Comparison of ENCODE assay signal across 9 cellular contexts in genomic region chr11:6482431-6482830, GRCh38. TPM values are rescaled to one million over a fixed set of nuclear protein-coding genes. Genes with fewer than 3 reads are reported as not detected.
DNase-seq lines count a peak whose midpoint lies in the region; ATAC-seq, FAIRE-seq and TF ChIP-seq lines count a peak whose summit lies in the region.
"Had no signal": no experiment of that assay in that cellular context is flagged by ENCODE, and none has a peak within 500 bp of the region (broad histone marks: within the 10 kb centered on the region; RNA-seq: fewer than 3 reads in every experiment).

No MANE protein-coding gene starts in this region.

- H3K4me3 ChIP-seq in BE2C (ENCODE audit: low read depth, low read length) (peak overlapping the region; percentile 86), LNCaP clone FGC (ENCODE audit: low read depth, low read length) (peak overlapping the region; percentile 94), choroid plexus epithelial cell (ENCODE audit: low read depth, low read length) (peak overlapping the region; percentile 75)

- H3K36me3 Mint-ChIP-seq in naive B cell: peaks cover 8 to 11% of the 10 kb centered on the region in 2 donors

- FAIRE-seq in D721Med (lab: Jason Lieb, UNC): no peak

- peaks cover 13% of the 10 kb centered on the region for H3K36me3 ChIP-seq in BE2C

- no peaks in the 10 kb centered on the region for H3K9me3 ChIP-seq in BE2C

- H3K27me3 Mint-ChIP-seq in naive B cell: no peaks in the 10 kb centered on the region

- ATAC-seq in naive B cell (ENCODE audit: low read depth in 2 of 2): no peak

- H3K9me3 Mint-ChIP-seq in naive B cell: no peaks in the 10 kb centered on the region

- DNase-seq in BE2C (no peak), LNCaP clone FGC (ENCODE audit: low read depth) (no peak), choroid plexus epithelial cell (ENCODE audit: low read depth) (no peak), naive B cell (no peak), D721Med (ENCODE audit: insufficient read length, low spot score) (no peak), DMS 273 treated with DMSO at 0.1 percent for 48 hours (lab: John Stamatoyannopoulos, UW) (no peak), NCI-H2196 (lab: John Stamatoyannopoulos, UW; ENCODE audit: unreplicated experiment) (no peak)
- no peak for DNase-seq in stimulated activated CD8-positive, alpha-beta memory T cell treated with anti-CD3 and anti-CD28 coated beads, Interleukin-4, amount 100 ng/mL, for 48 hours
- DNase-seq: NCI-H1048 had no signal

- peaks cover 29 to 46% (median 45%) of the 10 kb centered on the region in 3 donors for H3K4me1 Mint-ChIP-seq in naive B cell

- H3K27ac Mint-ChIP-seq in naive B cell: peak overlapping the region; percentile 39 to 99 (median 95)

- H3K4me3 Mint-ChIP-seq in naive B cell: peak overlapping the region; percentile 54 to 98 (median 96)

- no peaks in the 10 kb centered on the region for H3K27me3 ChIP-seq in BE2C

- TF ChIP-seq CTCF in BE2C (IDR thresholded peaks at IDR 0.05; ENCODE audit: low read depth, low read length): no peak
- no peak for TF ChIP-seq CTCF in LNCaP clone FGC (IDR thresholded peaks at IDR 0.05; ENCODE audit: control insufficient read depth, extremely low read depth, insufficient read depth)
- no peak for TF ChIP-seq CTCF in choroid plexus epithelial cell (conservative IDR thresholded peaks at IDR 0.05; ENCODE audit: low read depth, low read length)
- no peak for TF ChIP-seq CTCF in D721Med (IDR thresholded peaks at IDR 0.05; ENCODE audit: insufficient read depth, missing control alignments)

- no peaks in the 10 kb centered on the region for H3K4me1 ChIP-seq in BE2C

RNA-seq across cellular contexts. Expression of gene TIMM10B, which starts 1.1 kb away (rescaled TPM):
- 57.0 TPM for polyA plus RNA-seq in BE2C (2012; ENCODE audit: insufficient read depth, insufficient read length, low read depth)
- polyA plus RNA-seq in naive B cell (ENCODE audit: low read depth in 6 of 6): 10 to 100 TPM; 22.0 to 43.4 (median 30.4) TPM

RNA-seq across cellular contexts. Expression of gene ARFIP2, which starts 1.3 kb away (rescaled TPM):
- polyA plus RNA-seq in BE2C (2012; ENCODE audit: insufficient read depth, insufficient read length, low read depth): 40.8 TPM
- polyA plus RNA-seq in naive B cell (ENCODE audit: low read depth in 6 of 6): 10 to 100 TPM; 22.9 to 37.3 (median 29.7) TPM

RNA-seq across cellular contexts. Expression of gene TRIM3, which starts 8.7 kb away (rescaled TPM):
- 19.9 TPM for polyA plus RNA-seq in BE2C (2012; ENCODE audit: insufficient read depth, insufficient read length, low read depth)
- polyA plus RNA-seq in naive B cell (ENCODE audit: low read depth in 6 of 6): 1 to 10 TPM in 4 of 6 donors, under 1 TPM in 2; 0.88 to 2.7 (median 1.8) TPM

RNA-seq across cellular contexts. Expression of gene DNHD1, which starts 14.6 kb away (rescaled TPM):
- 7.2 TPM for polyA plus RNA-seq in BE2C (2012; ENCODE audit: insufficient read depth, insufficient read length, low read depth)
- polyA plus RNA-seq in naive B cell (ENCODE audit: low read depth in 6 of 6): 1 to 10 TPM in 5 of 6 donors, under 1 TPM in 1; 0.90 to 2.6 (median 1.7) TPM

RNA-seq across cellular contexts. Expression of gene HPX, which starts 41.6 kb away (rescaled TPM):
- 2.1 TPM for polyA plus RNA-seq in BE2C (2012; ENCODE audit: insufficient read depth, insufficient read length, low read depth)
- under 1 TPM in 2 of 6 donors, not detected in 4; 0.19 to 0.95 TPM for polyA plus RNA-seq in naive B cell (ENCODE audit: low read depth in 6 of 6)
